10 cellular contexts compared by ENCODE assay signal in genomic region chr2:84832772-84833461, GRCh38. TPM values are rescaled to one million over a fixed set of nuclear protein-coding genes. Genes with fewer than 3 reads are reported as not detected.
DNase-seq lines count a peak whose midpoint lies in the region; ATAC-seq and TF ChIP-seq lines count a peak whose summit lies in the region.
"Had no signal": no experiment of that assay in that cellular context is flagged by ENCODE, and none has a peak within 500 bp of the region (broad histone marks: within the 10 kb centered on the region; RNA-seq: fewer than 3 reads in every experiment).

No MANE protein-coding gene starts in this region.

- peak overlapping the region; percentile 90 to 97 for H3K27ac Mint-ChIP-seq in stimulated activated naive CD8-positive, alpha-beta T cell treated with anti-CD3 and anti-CD28 coated beads, Interleukin-15, amount 100 ng/mL, for 72 hours
- H3K27ac Mint-ChIP-seq in MCF 10A (ENCODE audit: low read depth, unreplicated experiment): no peak overlapping the region

- peak overlapping the region; percentile 50; the same call in 1 of the 2 replicates for H3K27ac ChIP-seq in Karpas-422 (ENCODE audit: low read length)
- peak overlapping the region; percentile 58 for H3K27ac ChIP-seq in effector memory CD4-positive, alpha-beta T cell (ENCODE audit: insufficient read depth, low read length, poor library complexity, severe bottlenecking)
- H3K27ac ChIP-seq: ascending aorta had no signal

- POLR2A ChIA-PET in MCF 10A (lab: Yijun Ruan, JAX): interaction anchor here (0.5 to 1.4 kb wide), 2 partner anchors 25 to 44 kb away, joined by 3 to 4 read pairs; no protein-coding TSS in a partner anchor

- H3K4me1 Mint-ChIP-seq in stimulated activated naive CD8-positive, alpha-beta T cell treated with anti-CD3 and anti-CD28 coated beads, Interleukin-15, amount 100 ng/mL, for 72 hours: peaks cover 34% of the 10 kb centered on the region
- no peaks in the 10 kb centered on the region for H3K4me1 Mint-ChIP-seq in MCF 10A (ENCODE audit: insufficient read depth, unreplicated experiment)

- ATAC-seq in GM21381 (IDR thresholded peaks at IDR 0.05; ENCODE audit: unreplicated experiment): peak; percentile 88
- peak; percentile 65 for ATAC-seq in stimulated activated naive CD8-positive, alpha-beta T cell treated with anti-CD3 and anti-CD28 coated beads, Interleukin-15, amount 100 ng/mL, for 72 hours

- peak overlapping the region; percentile 48; the same call in 1 of the 2 replicates for H3K4me3 ChIP-seq in Karpas-422 (ENCODE audit: low read length)
- H3K4me3 ChIP-seq in effector memory CD4-positive, alpha-beta T cell (ENCODE audit: insufficient read depth, low read depth, low read length, poor library complexity, severe bottlenecking): peak overlapping the region; percentile 41
- H3K4me3 ChIP-seq: ascending aorta, pancreas had no signal

- peak overlapping the region; percentile 57 for H3K9ac ChIP-seq in Karpas-422 (ENCODE audit: low read length)

- no TSS peak for BruUV-seq in MCF 10A (replicated peaks; lab: Mats Ljungman, UMichigan)

- DNase-seq in EL (peak; percentile 54), Karpas-422 (peak; percentile 72), KG1 (lab: John Stamatoyannopoulos, UW) (no peak), MCF 10A (ENCODE audit: unreplicated experiment) (no peak), COR-L47 (lab: John Stamatoyannopoulos, UW) (no peak)
- DNase-seq in effector memory CD4-positive, alpha-beta T cell: no peak
- DNase-seq in stimulated activated naive CD8-positive, alpha-beta T cell treated with anti-CD3 and anti-CD28 coated beads, Interleukin-15, amount 100 ng/mL, for 72 hours: no peak

- H3K9me3 Mint-ChIP-seq in stimulated activated naive CD8-positive, alpha-beta T cell treated with anti-CD3 and anti-CD28 coated beads, Interleukin-15, amount 100 ng/mL, for 72 hours: peaks cover 18 to 20% of the 10 kb centered on the region in 2 donors
- peaks cover 8% of the 10 kb centered on the region for H3K9me3 Mint-ChIP-seq in MCF 10A (ENCODE audit: unreplicated experiment)

- peaks cover 11% of the 10 kb centered on the region for H3K36me3 Mint-ChIP-seq in MCF 10A (ENCODE audit: insufficient read depth, unreplicated experiment)

- H2AFZ ChIP-seq in Karpas-422 (ENCODE audit: low read length): peak overlapping the region; percentile 72; the same call in 1 of the 2 replicates

- no peaks in the 10 kb centered on the region for H3K36me3 ChIP-seq in Karpas-422 (ENCODE audit: insufficient read depth, low read length)
- peaks cover 11% of the 10 kb centered on the region for H3K36me3 ChIP-seq in effector memory CD4-positive, alpha-beta T cell (ENCODE audit: control insufficient read depth, insufficient read depth, low read length)
- H3K36me3 ChIP-seq: ascending aorta, pancreas had no signal

- no peaks in the 10 kb centered on the region for H3K9me3 ChIP-seq in Karpas-422 (ENCODE audit: low read length)
- H3K9me3 ChIP-seq in effector memory CD4-positive, alpha-beta T cell (ENCODE audit: control insufficient read depth, low read length): no peaks in the 10 kb centered on the region
- H3K9me3 ChIP-seq: pancreas had no signal

- H3K4me3 Mint-ChIP-seq in stimulated activated naive CD8-positive, alpha-beta T cell treated with anti-CD3 and anti-CD28 coated beads, Interleukin-15, amount 100 ng/mL, for 72 hours: peak overlapping the region; percentile 82 to 85
- no peak overlapping the region for H3K4me3 Mint-ChIP-seq in MCF 10A (ENCODE audit: unreplicated experiment)

- CTCF ChIA-PET in MCF 10A (lab: Yijun Ruan, JAX): interaction anchor here (0.5 kb wide), 1 partner anchor 17 kb away, joined by 4 read pairs; no protein-coding TSS in a partner anchor

- no peaks in the 10 kb centered on the region for H3K79me2 ChIP-seq in Karpas-422 (ENCODE audit: low read length)

- H3K9me2 ChIP-seq in Karpas-422 (replicated peaks; ENCODE audit: insufficient read depth, low read length): no peaks in the 10 kb centered on the region

- H3K4me2 ChIP-seq in Karpas-422 (ENCODE audit: low read depth, low read length, poor library complexity, severe bottlenecking): peak overlapping the region; percentile 59

- H3K4me1 ChIP-seq in Karpas-422 (ENCODE audit: low read length): peaks cover 12% of the 10 kb centered on the region
- peaks cover 50% of the 10 kb centered on the region for H3K4me1 ChIP-seq in effector memory CD4-positive, alpha-beta T cell (ENCODE audit: control insufficient read depth, insufficient read depth, low read length, poor library complexity, severe bottlenecking)
- H3K4me1 ChIP-seq: ascending aorta, pancreas had no signal

- no peak for TF ChIP-seq CTCF in MCF 10A (IDR thresholded peaks at IDR 0.05; ENCODE audit: unreplicated experiment)

- peaks cover 5% of the 10 kb centered on the region; the same call in 1 of the 2 replicates for H3K27me3 ChIP-seq in Karpas-422 (ENCODE audit: low read length)
- no peaks in the 10 kb centered on the region for H3K27me3 ChIP-seq in effector memory CD4-positive, alpha-beta T cell (replicated peaks; ENCODE audit: control insufficient read depth, insufficient read depth, low read length, poor library complexity, severe bottlenecking)
- H3K27me3 ChIP-seq: ascending aorta, pancreas had no signal

- intact Hi-C loops in MCF 10A (cut with micrococcal nuclease): no loop called here

- no peaks in the 10 kb centered on the region for H3K27me3 Mint-ChIP-seq in stimulated activated naive CD8-positive, alpha-beta T cell treated with anti-CD3 and anti-CD28 coated beads, Interleukin-15, amount 100 ng/mL, for 72 hours
- H3K27me3 Mint-ChIP-seq in MCF 10A (ENCODE audit: insufficient read depth, unreplicated experiment): no peaks in the 10 kb centered on the region

- H4K20me1 ChIP-seq in Karpas-422 (ENCODE audit: insufficient read depth, low read depth, low read length): no peaks in the 10 kb centered on the region

RNA-seq across cellular contexts. Expression of gene TRABD2A, which starts 48.0 kb away (rescaled TPM):
- total RNA-seq in Karpas-422 (2014; rRNA removed; shearing (Covaris generic); ENCODE audit: low replicate concordance): 0.04 and 2.4 TPM in 2 replicates
- total RNA-seq in MCF 10A (2022): 17.3 and 20.0 TPM in 2 replicates

Comparison
In these comparisons a context has a peak if more than half of its experiments do, and no peak if none do; other contexts are left out.
1. DNase-seq: peak in EL (single experiment) and Karpas-422 (single experiment); none in effector memory CD4-positive, alpha-beta T cell (0 of 3), stimulated activated naive CD8-positive, alpha-beta T cell treated with anti-CD3 and anti-CD28 coated beads, Interleukin-15, amount 100 ng/mL, for 72 hours (0 of 2), KG1 (single experiment), MCF 10A (single experiment) and COR-L47 (single experiment).